Comparison of ENCODE assay signal across 8 cellular contexts in genomic region chr15:68843425-68844311, GRCh38. TPM values are rescaled to one million over a fixed set of nuclear protein-coding genes. Genes with fewer than 3 reads are reported as not detected.
A peak's percentile ranks its signal among the peaks of the same experiment; 100 is the strongest.
DNase-seq lines count a peak whose midpoint lies in the region; ATAC-seq and TF ChIP-seq lines count a peak whose summit lies in the region.

No MANE protein-coding gene starts in this region.

- intact Hi-C loops in uterus (cut with DNase I; ENCODE audit: low total_unique reads): no loop called here

- in situ Hi-C loops in astrocyte of the spinal cord (cut with HindIII; ENCODE audit: low sequenced_read_pairs): no loop called here

- no peaks in the 10 kb centered on the region for H3K36me3 ChIP-seq in kidney epithelial cell (ENCODE audit: control insufficient read depth, insufficient read depth, low read length)
- no peaks in the 10 kb centered on the region for H3K36me3 ChIP-seq in uterus

- no peak for TF ChIP-seq POLR2A in uterus (IDR thresholded peaks at IDR 0.05)

- no peaks in the 10 kb centered on the region for H3K9me3 Mint-ChIP-seq in stimulated activated naive CD8-positive, alpha-beta T cell treated with anti-CD3 and anti-CD28 coated beads, Interleukin-15, amount 100 ng/mL, for 72 hours

- H3K4me3 ChIP-seq in astrocyte of the spinal cord (ENCODE audit: low read depth, low read length) (peak overlapping the region; percentile 39), kidney epithelial cell (ENCODE audit: low read depth, low read length) (peak overlapping the region; percentile 27), uterus (peak overlapping the region in 1 of 2 donors; percentile 22)

- no peaks in the 10 kb centered on the region for H3K9me3 ChIP-seq in uterus

- H3K4me1 Mint-ChIP-seq in stimulated activated naive CD8-positive, alpha-beta T cell treated with anti-CD3 and anti-CD28 coated beads, Interleukin-15, amount 100 ng/mL, for 72 hours: peaks cover 17% of the 10 kb centered on the region

- no peak overlapping the region for H3K27ac Mint-ChIP-seq in stimulated activated naive CD8-positive, alpha-beta T cell treated with anti-CD3 and anti-CD28 coated beads, Interleukin-15, amount 100 ng/mL, for 72 hours

- no peak for TF ChIP-seq CTCF in astrocyte of the spinal cord (IDR thresholded peaks at IDR 0.05; ENCODE audit: low read depth, low read length)
- TF ChIP-seq CTCF in kidney epithelial cell (IDR thresholded peaks at IDR 0.05; ENCODE audit: insufficient read depth, low read length, poor library complexity, severe bottlenecking): no peak
- TF ChIP-seq CTCF in uterus (IDR thresholded peaks at IDR 0.05): no peak

- H3K27me3 ChIP-seq in kidney epithelial cell (ENCODE audit: control insufficient read depth, insufficient read depth, low read length): peaks cover 12% of the 10 kb centered on the region
- peaks cover 0 to 47% of the 10 kb centered on the region in 2 donors for H3K27me3 ChIP-seq in uterus

- H3K27me3 Mint-ChIP-seq in stimulated activated naive CD8-positive, alpha-beta T cell treated with anti-CD3 and anti-CD28 coated beads, Interleukin-15, amount 100 ng/mL, for 72 hours: peaks cover 70% of the 10 kb centered on the region

- no peak overlapping the region for H3K27ac ChIP-seq in uterus

- peaks cover 0 to 4% of the 10 kb centered on the region in 2 donors for H3K4me1 ChIP-seq in uterus

- ATAC-seq in stimulated activated naive CD8-positive, alpha-beta T cell treated with anti-CD3 and anti-CD28 coated beads, Interleukin-15, amount 100 ng/mL, for 72 hours: peak; percentile 81
- no peak for ATAC-seq in HG03521 (IDR thresholded peaks at IDR 0.05; ENCODE audit: unreplicated experiment)

- peak; percentile 75 for DNase-seq in ELF-1 (ENCODE audit: low read depth, low spot score)
- DNase-seq in NCI-H526 treated with DMSO at 0.1 percent for 48 hours (lab: John Stamatoyannopoulos, UW): peak; percentile 12
- DNase-seq in astrocyte of the spinal cord (ENCODE audit: low read depth, low spot score): peak; percentile 25
- DNase-seq in kidney epithelial cell (ENCODE audit: low read depth): no peak
- peak; percentile 22 to 36 for DNase-seq in stimulated activated naive CD8-positive, alpha-beta T cell treated with anti-CD3 and anti-CD28 coated beads, Interleukin-15, amount 100 ng/mL, for 72 hours
- no peak for DNase-seq in uterus
- DNase-seq in GM19238 (ENCODE audit: insufficient read length, low spot score): no peak

- peak overlapping the region; percentile 75 to 76 for H3K4me3 Mint-ChIP-seq in stimulated activated naive CD8-positive, alpha-beta T cell treated with anti-CD3 and anti-CD28 coated beads, Interleukin-15, amount 100 ng/mL, for 72 hours

RNA-seq across cellular contexts. Expression of gene ANP32A, which starts 23.0 kb away (rescaled TPM):
- total RNA-seq in kidney epithelial cell (46.8 and 50.9 TPM in 2 replicates), uterus (100 to 1,000 TPM in 3 of 4 donors, 10 to 100 TPM in 1; 32.1 to 117 (median 105) TPM)

Comparison
In these comparisons a context has a peak if more than half of its experiments do, and no peak if none do; other contexts are left out.
1. DNase-seq: peak in ELF-1 (single experiment), NCI-H526 treated with DMSO at 0.1 percent for 48 hours (single experiment), astrocyte of the spinal cord (single experiment) and stimulated activated naive CD8-positive, alpha-beta T cell treated with anti-CD3 and anti-CD28 coated beads, Interleukin-15, amount 100 ng/mL, for 72 hours (2 of 2); none in kidney epithelial cell (single experiment), uterus (0 of 2) and GM19238 (single experiment).